8 cellular contexts compared by ENCODE assay signal in genomic region chr18:26254808-26255207, GRCh38. TPM values are rescaled to one million over a fixed set of nuclear protein-coding genes. Genes with fewer than 3 reads are reported as not detected.
A peak's percentile ranks its signal among the peaks of the same experiment; 100 is the strongest.
DNase-seq lines count a peak whose midpoint lies in the region; ATAC-seq, FAIRE-seq and TF ChIP-seq lines count a peak whose summit lies in the region.
"Not testable (repeated sequence)": the region's sequence is repeated elsewhere in the genome, so short reads cannot be mapped to it uniquely, and the experiment has no call there.

No MANE protein-coding gene starts in this region.

- H3K36me3 ChIP-seq in GM12878 (ENCODE audit: control insufficient read depth in 2 of 2, insufficient read depth in 2 of 2, low read length in 1 of 2): not testable (repeated sequence)

- not testable (repeated sequence) for H3K4me2 ChIP-seq in GM12878 (ENCODE audit: control insufficient read depth, insufficient read depth)

- H3K4me1 ChIP-seq in GM12878 (ENCODE audit: control insufficient read depth, insufficient read depth, low read length); foreskin keratinocyte: not testable (repeated sequence)

- TF ChIP-seq CTCF in GM12878 (IDR thresholded peaks at IDR 0.05 in 2 of 3, conservative IDR thresholded peaks at IDR 0.05 in 1 of 3; ENCODE audit: control insufficient read depth in 2 of 3, extremely low read depth in 1 of 3, insufficient read depth in 1 of 3, low read depth in 3 of 3, low read length in 3 of 3) (peak in 2 of 3 experiments; percentile 2 to 13; a peak in 1 of 6 replicates), foreskin keratinocyte (conservative IDR thresholded peaks at IDR 0.05) (peak; percentile 39)

- not testable (repeated sequence) for TF ChIP-seq EP300 in GM12878 (IDR thresholded peaks at IDR 0.05; ENCODE audit: borderline replicate concordance in 1 of 2, control insufficient read depth in 1 of 2, low read depth in 2 of 2, low read length in 2 of 2)

- not testable (repeated sequence) for BruUV-seq in GM12878 (replicated peaks; lab: Mats Ljungman, UMichigan)

- peak; percentile 61 for FAIRE-seq in GM12878 (lab: Jason Lieb, UNC)

- not testable (repeated sequence) for H2AFZ ChIP-seq in GM12878 (ENCODE audit: control insufficient read depth, low read depth, low read length)

- not testable (repeated sequence) for H4K20me1 ChIP-seq in GM12878 (ENCODE audit: control insufficient read depth, insufficient read depth)

- RAD21 ChIA-PET in GM12878 (lab: Charles Lee; ENCODE audit: unreplicated experiment): interaction anchor here (0.6 to 1.4 kb wide), 5 partner anchors 37 to 258 kb away, joined by 3 to 4 read pairs (median 3); no protein-coding TSS in a partner anchor

- not testable (repeated sequence) for TF ChIP-seq POLR2A in GM12878 (IDR thresholded peaks at IDR 0.05; ENCODE audit: low read depth, low read length)

- peaks cover 16% of the 10 kb centered on the region for H3K79me2 ChIP-seq in GM12878 (ENCODE audit: control insufficient read depth, insufficient read depth, low read length)

- not testable (repeated sequence) for H3K9me3 ChIP-seq in GM12878 (replicated peaks; ENCODE audit: control insufficient read depth, insufficient read depth, low read length)

- H3K27me3 ChIP-seq in GM12878 (replicated peaks in 1 of 2; ENCODE audit: control insufficient read depth in 2 of 2, insufficient read depth in 2 of 2, low read length in 1 of 2); foreskin keratinocyte: not testable (repeated sequence)

- H3K4me3 ChIP-seq in GM12878: not testable (repeated sequence)

- POLR2A ChIA-PET in GM12878 (lab: Charles Lee): not testable (repeated sequence)

- peak; percentile 5 for DNase-seq in GF-D8 (lab: John Stamatoyannopoulos, UW)
- peak; percentile 13 for DNase-seq in RKO (ENCODE audit: low spot score)
- DNase-seq in GM12878 (ENCODE audit: low read depth, low spot score): peak; percentile 34
- DNase-seq in foreskin keratinocyte: peak; percentile 1 to 14

- not testable (repeated sequence) for TF ChIP-seq RAD21 in GM12878 (IDR thresholded peaks at IDR 0.05; ENCODE audit: insufficient read depth, low read depth, low read length)

- ATAC-seq in GM18520 (IDR thresholded peaks at IDR 0.05; ENCODE audit: unreplicated experiment) (peak; percentile 55), GM21390 (IDR thresholded peaks at IDR 0.05; ENCODE audit: unreplicated experiment) (peak; percentile 44), HG02798 (IDR thresholded peaks at IDR 0.05; ENCODE audit: poor library complexity, unreplicated experiment) (peak; percentile 48), HG03520 (IDR thresholded peaks at IDR 0.05; ENCODE audit: unreplicated experiment) (peak; percentile 45), GM12878 (peak; percentile 84)
- ATAC-seq in foreskin keratinocyte: not testable (repeated sequence)

- CTCF ChIA-PET in GM12878 (lab: Yijun Ruan, JAX): interaction anchor here (1.2 to 1.3 kb wide), 2 partner anchors 80 to 81 kb away, joined by 3 to 4 read pairs; no protein-coding TSS in a partner anchor

- not testable (repeated sequence) for H3K9ac ChIP-seq in GM12878 (ENCODE audit: control insufficient read depth, insufficient read depth, low read length)

- SMC1A ChIA-PET in GM12878 (lab: Charles Lee; ENCODE audit: uncharacterized antibody, unreplicated experiment): interaction anchor here (0.7 to 1.6 kb wide), 5 partner anchors 16 to 152 kb away, joined by 3 to 6 read pairs (median 3); no protein-coding TSS in a partner anchor

- in situ Hi-C loops in GM12878 (cut with MboI): not testable (repeated sequence)

- not testable (repeated sequence) for H3K27ac ChIP-seq in GM12878 (ENCODE audit: control insufficient read depth, insufficient read depth); foreskin keratinocyte

- intact Hi-C loops in GM12878 (cut with micrococcal nuclease; ENCODE audit: unreplicated experiment): loop anchor here (2.0 kb wide), 1 partner anchor 26 kb away; no protein-coding TSS in a partner anchor

TF ChIP-seq in GM12878, 131 proteins besides CTCF, POLR2A, EP300 and RAD21:
- peak; percentile 45; the same call in 1 of the 2 replicates for TF ChIP-seq NFIC (IDR thresholded peaks at IDR 0.05; ENCODE audit: low read depth, low read length)
- 0 out of 2 replicates have a peak, but pooled peaks have one; percentile 20 for TF ChIP-seq BCL11A (IDR thresholded peaks at IDR 0.05; ENCODE audit: low read depth, low read length)
- TF ChIP-seq ZNF217 (IDR thresholded peaks at IDR 0.05): peak; percentile 33; the same call in 1 of the 2 replicates
- peak in 1 of 2 experiments; percentile 32; a peak in 1 of 4 replicates for TF ChIP-seq IKZF2 (IDR thresholded peaks at IDR 0.05)
- TF ChIP-seq IRF4 (IDR thresholded peaks at IDR 0.05; ENCODE audit: low read depth, low read length): peak; percentile 41; the same call in 1 of the 2 replicates
- 0 out of 2 replicates have a peak, but pooled peaks have one; percentile 7 for TF ChIP-seq ZNF24 (IDR thresholded peaks at IDR 0.05)
- TF ChIP-seq MTA2 (IDR thresholded peaks at IDR 0.05; ENCODE audit: low read depth): 0 out of 2 replicates have a peak, but pooled peaks have one; percentile 23
- TF ChIP-seq JUNB (IDR thresholded peaks at IDR 0.05): peak; percentile 86
- TF ChIP-seq RUNX3 (IDR thresholded peaks at IDR 0.05; ENCODE audit: low read length): 0 out of 2 replicates have a peak, but pooled peaks have one; percentile 9

RNA-seq across cellular contexts. Expression of gene TAF4B, which starts 28.6 kb away (rescaled TPM):
- 88.3 and 97.5 TPM in 2 replicates for total RNA-seq in GM12878 (2013; cell fraction: nucleolus; rRNA removed)
- total RNA-seq in GM12878 (2014; rRNA removed): 13.8 and 15.2 TPM in 2 replicates
- 15.0 and 15.7 TPM in 2 replicates for total RNA-seq in GM12878 (2014; rRNA removed; fragmentation: Illumina TruSeq; extraction: Trizol)
- 11.4 and 12.3 TPM in 2 replicates for total RNA-seq in GM12878 (2021)
- polyA plus RNA-seq in GM12878 (2011; ENCODE audit: low read depth): 4.5 TPM
- 14.3 and 18.5 TPM in 2 replicates for polyA plus RNA-seq in GM12878 (2011; rRNA removed)
- polyA plus RNA-seq in GM12878 (2011; cell fraction: cytosol; rRNA removed): 7.7 and 8.4 TPM in 2 replicates
- 8.8 and 10.4 TPM in 2 replicates for polyA plus RNA-seq in GM12878 (2011; cell fraction: nucleus; rRNA removed)
- 6.9 and 8.5 TPM in 2 replicates for polyA plus RNA-seq in GM12878 (2012)
- polyA plus RNA-seq in GM12878 (2014; fragmentation: Illumina TruSeq; extraction: Trizol): 12.8 and 16.6 TPM in 2 replicates
- polyA plus RNA-seq in GM12878 (2014; fragmentation: Nextera tagmentation; extraction: Ambion mirVana): 1 to 10 TPM; 2.3 to 4.4 TPM
- 7.7 and 8.4 TPM in 2 replicates for polyA plus RNA-seq in GM12878 (2014; rRNA removed)
- 10 to 100 TPM; 12.0 TPM for polyA plus RNA-seq in GM12878 (2016; fragmentation: Nextera tagmentation; extraction: Ambion mirVana)
- 22.3 TPM in 2 replicates for polyA minus RNA-seq in GM12878 (2011; rRNA and poly(A)+ RNA removed)
- 7.5 TPM in 2 replicates for polyA minus RNA-seq in GM12878 (2011; cell fraction: cytosol; rRNA and poly(A)+ RNA removed)
- 23.8 and 36.5 TPM in 2 replicates for polyA minus RNA-seq in GM12878 (2011; cell fraction: nucleus; rRNA and poly(A)+ RNA removed)
- 5.6 and 7.5 TPM in 2 replicates for total RNA-seq in foreskin keratinocyte
- 1.2 and 1.8 TPM in 2 replicates for polyA plus RNA-seq in foreskin keratinocyte
